Comparison of ENCODE assay signal across 38 cellular contexts in the genomic region with DNA sequence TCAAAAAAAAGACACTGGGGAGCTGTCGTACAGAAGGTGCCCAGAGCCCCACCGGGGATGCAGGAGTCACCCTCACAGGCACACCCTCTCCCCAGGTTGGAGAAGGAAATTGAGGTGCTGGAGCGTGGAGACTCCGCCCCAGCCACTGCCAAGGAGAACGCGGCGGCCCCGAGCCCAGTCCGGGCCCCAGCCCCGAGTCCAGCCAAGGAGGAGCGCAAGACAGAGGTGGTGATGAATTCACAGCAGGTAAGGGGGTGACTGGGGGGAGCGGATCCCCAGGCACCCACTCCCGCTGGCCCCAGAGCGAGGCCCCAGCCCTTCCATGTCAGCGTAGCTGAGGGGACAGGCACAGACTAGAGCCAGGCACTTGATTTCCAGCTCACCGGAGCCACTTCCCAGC. TPM values are rescaled to one million over a fixed set of nuclear protein-coding genes. Genes with fewer than 3 reads are reported as not detected.
"Had no signal": no experiment of that assay in that cellular context is flagged by ENCODE, and none has a peak within 500 bp of the region (broad histone marks: within the 10 kb centered on the region; RNA-seq: fewer than 3 reads in every experiment).

No MANE protein-coding gene starts in this region.

- H3K27me3 ChIP-seq: MG63 had no signal

- H3K9me3 ChIP-seq: MG63 had no signal

- H3K36me3 ChIP-seq: MG63 had no signal

- DNase-seq: Karpas-422, Kasumi-1, MG63, MM.1S, MV-4-11, NCI-H1048, NCI-H1092, NCI-H1092 treated with DMSO at 0.1 percent for 48 hours, NCI-H1105, NCI-H1105 treated with DMSO at 0.1 percent for 48 hours, NCI-H1417, NCI-H1417 treated with DMSO at 0.1 percent for 48 hours, NCI-H1436, NCI-H1436 treated with DMSO at 0.1 percent for 48 hours, NCI-H146, NCI-H1694, NCI-H1694 treated with DMSO at 0.1 percent for 48 hours, NCI-H187, NCI-H187 treated with DMSO at 0.1 percent for 48 hours, NCI-H1930, NCI-H2029, NCI-H2029 treated with DMSO at 0.1 percent for 48 hours, NCI-H2081, NCI-H2081 treated with DMSO at 0.1 percent for 48 hours, NCI-H2107, NCI-H2171, NCI-H2171 treated with DMSO at 0.1 percent for 48 hours, NCI-H2227 treated with DMSO at 0.1 percent for 48 hours, NCI-H345, NCI-H446, NCI-H446 treated with DMSO at 0.1 percent for 48 hours, NCI-H510A, NCI-H510A treated with DMSO at 0.1 percent for 48 hours, NCI-H524, NCI-H524 treated with DMSO at 0.1 percent for 48 hours had no signal

- H3K4me3 ChIP-seq: MG63 had no signal

RNA-seq across cellular contexts. Expression of a gene that starts 35.7 kb away (rescaled TPM):
- total RNA-seq: LHCN-M2, M059J, NCI-H460 had no signal
